In the genomic region with DNA sequence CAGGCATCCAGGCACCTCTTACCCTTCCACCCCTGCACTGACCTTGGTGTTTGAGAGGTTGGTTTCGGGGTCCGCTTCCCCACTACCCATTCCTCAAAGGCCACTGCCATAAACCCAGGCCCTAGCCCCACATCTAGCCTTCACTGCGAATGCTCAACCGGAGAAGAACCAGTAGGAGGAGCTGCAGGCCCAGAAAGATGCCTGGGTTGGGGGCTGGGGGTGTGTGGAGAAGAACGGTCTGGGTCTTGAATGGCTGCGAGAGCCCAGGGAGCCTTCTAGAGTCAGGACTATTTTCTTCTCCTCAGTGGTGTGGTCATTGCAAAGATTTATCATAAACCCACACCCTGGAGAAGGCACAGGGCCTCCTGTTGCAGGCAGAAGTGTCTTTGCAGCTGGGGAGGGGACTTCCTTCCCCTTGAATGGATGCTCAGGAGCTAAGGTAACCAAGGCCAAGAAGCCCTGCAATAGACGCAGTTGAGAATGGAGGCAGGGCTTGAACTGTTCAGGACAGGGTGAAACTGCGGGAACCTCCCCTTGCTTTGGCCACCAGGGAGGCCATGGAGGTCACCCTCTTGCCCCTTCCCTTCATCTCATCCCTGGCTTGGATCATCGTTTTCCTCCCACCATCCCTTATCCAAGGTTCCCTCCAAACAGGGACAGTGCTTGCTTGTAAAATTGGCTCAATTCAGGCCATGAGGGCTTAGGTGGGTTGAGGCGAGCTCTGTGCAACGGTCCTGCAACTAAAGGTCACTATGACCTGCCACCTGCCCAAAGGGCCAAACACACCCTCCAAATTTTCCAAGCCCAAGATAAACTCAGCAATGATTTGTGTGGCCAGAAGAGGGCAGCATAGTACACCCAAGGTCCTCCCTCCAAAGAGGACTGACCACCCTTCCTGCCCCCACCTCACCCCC, we compare ENCODE assay signal across 8 cellular contexts. TPM values are rescaled to one million over a fixed set of nuclear protein-coding genes. Genes with fewer than 3 reads are reported as not detected.
DNase-seq lines count a peak whose midpoint lies in the region; ATAC-seq and TF ChIP-seq lines count a peak whose summit lies in the region.

No MANE protein-coding gene starts in this region.

- H3K4me1 Mint-ChIP-seq in progenitor cell of endocrine pancreas (ENCODE audit: low read depth), result no peaks in the 10 kb centered on the region

- H3K36me3 Mint-ChIP-seq in progenitor cell of endocrine pancreas (ENCODE audit: insufficient read depth), result no peaks in the 10 kb centered on the region

- H3K4me3 ChIP-seq in foreskin fibroblast (ENCODE audit: low read depth in 1 of 2, low read length in 2 of 2), result no peak overlapping the region

- H3K9me3 Mint-ChIP-seq in progenitor cell of endocrine pancreas (ENCODE audit: low read depth), result no peaks in the 10 kb centered on the region

- ATAC-seq in HG03342 (IDR thresholded peaks at IDR 0.05; ENCODE audit: unreplicated experiment), result peak; percentile 57

- peak; percentile 18 for DNase-seq in DMS79 treated with DMSO at 0.1 percent for 48 hours (lab: John Stamatoyannopoulos, UW)
- DNase-seq in DMS79 (lab: John Stamatoyannopoulos, UW), result no peak
- DNase-seq in SKM-1 (lab: John Stamatoyannopoulos, UW; ENCODE audit: unreplicated experiment), result peak; percentile 33
- DNase-seq in foreskin fibroblast, result peak in 1 of 2 donors; percentile 37
- peak; percentile 44 for DNase-seq in progenitor cell of endocrine pancreas (ENCODE audit: low spot score, unreplicated experiment)
- no peak for DNase-seq in stimulated activated naive CD4-positive, alpha-beta T cell (lab: John Stamatoyannopoulos, UW)
- DNase-seq in NCI-H446 treated with DMSO at 0.1 percent for 48 hours (lab: John Stamatoyannopoulos, UW), result no peak

- H3K27ac Mint-ChIP-seq in progenitor cell of endocrine pancreas, result no peak overlapping the region

- peaks cover 17% of the 10 kb centered on the region for H3K27me3 Mint-ChIP-seq in progenitor cell of endocrine pancreas

- no peak overlapping the region for H3K4me3 Mint-ChIP-seq in progenitor cell of endocrine pancreas (ENCODE audit: low read depth)

- TF ChIP-seq CTCF in foreskin fibroblast (IDR thresholded peaks at IDR 0.05; ENCODE audit: low read depth, low read length) (peak; percentile 36), progenitor cell of endocrine pancreas (IDR thresholded peaks at IDR 0.05; ENCODE audit: unreplicated experiment) (peak; percentile 81)

RNA-seq across cellular contexts. Expression of gene THNSL2, which starts 20.9 kb away (rescaled TPM):
- 13.1 and 14.6 TPM in 2 replicates for total RNA-seq in progenitor cell of endocrine pancreas

Comparison
In these comparisons a context has a peak if more than half of its experiments do, and no peak if none do; other contexts are left out.
1. DNase-seq: peak in DMS79 treated with DMSO at 0.1 percent for 48 hours (single experiment), SKM-1 (single experiment) and progenitor cell of endocrine pancreas (single experiment); none in DMS79 (single experiment), stimulated activated naive CD4-positive, alpha-beta T cell (0 of 6) and NCI-H446 treated with DMSO at 0.1 percent for 48 hours (single experiment).